Comparison of ENCODE assay signal across 13 cellular contexts in the genomic region with DNA sequence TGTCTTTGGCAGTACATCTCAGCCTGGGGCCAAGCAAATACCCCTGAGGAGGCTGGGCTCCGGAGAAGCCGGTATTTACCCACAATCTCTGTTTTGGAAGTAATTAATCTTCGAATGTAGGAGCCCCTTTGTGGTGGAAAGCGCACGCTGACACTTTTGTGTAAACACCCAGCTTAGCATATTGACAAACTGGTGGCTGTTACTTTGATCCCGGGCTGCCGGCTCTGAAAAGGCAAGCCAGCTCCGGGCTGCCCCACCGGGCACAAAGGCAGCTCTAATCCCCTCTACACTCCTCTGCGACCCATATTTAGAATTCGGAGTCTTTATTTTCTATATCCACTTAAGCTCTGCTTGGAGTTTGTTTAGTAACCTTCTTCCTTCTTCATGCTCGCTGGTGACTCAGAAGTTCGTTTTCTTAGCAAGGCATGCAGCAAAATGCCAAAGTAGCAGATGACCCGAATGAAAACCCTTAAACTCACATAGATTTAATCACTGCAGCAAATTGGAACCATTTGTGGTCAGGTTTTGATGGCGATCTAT.
DNase-seq lines count a peak whose midpoint lies in the region; ATAC-seq and TF ChIP-seq lines count a peak whose summit lies in the region.
"Had no signal": no experiment of that assay in that cellular context is flagged by ENCODE, and none has a peak within 500 bp of the region (broad histone marks: within the 10 kb centered on the region; RNA-seq: fewer than 3 reads in every experiment).

No MANE protein-coding gene starts in this region.

- H3K4me1 ChIP-seq in mammary epithelial cell (ENCODE audit: insufficient read depth, low read length) = peaks cover 10% of the 10 kb centered on the region
- peaks cover 0 to 8% of the 10 kb centered on the region in 2 donors for H3K4me1 ChIP-seq in left lung
- H3K4me1 ChIP-seq: psoas muscle, uterus had no signal

- BruUV-seq in MCF 10A (replicated peaks; lab: Mats Ljungman, UMichigan) (no TSS peak), mammary epithelial cell (replicated peaks; lab: Mats Ljungman, UMichigan) (no TSS peak)

- H3K27ac ChIP-seq in mammary epithelial cell (ENCODE audit: insufficient read depth, low read depth, low read length) = no peak overlapping the region
- peak overlapping the region; percentile 39 to 53 for H3K27ac ChIP-seq in left lung
- H3K27ac ChIP-seq: esophagus squamous epithelium, psoas muscle, uterus had no signal

- H3K9me3 ChIP-seq in mammary epithelial cell (replicated peaks; ENCODE audit: insufficient read depth, low read length) = no peaks in the 10 kb centered on the region
- peaks cover 0 to 2% of the 10 kb centered on the region in 2 donors for H3K9me3 ChIP-seq in left lung
- H3K9me3 ChIP-seq: psoas muscle, uterus had no signal

- POLR2A ChIA-PET in MCF 10A (lab: Yijun Ruan, JAX) = interaction anchor here (0.6 to 2.9 kb wide), 4 partner anchors 17 to 245 kb away, joined by 3 to 7 read pairs (median 5); a partner anchor contains a TSS

- dilution Hi-C loops in mammary epithelial cell (cut with HindIII; ENCODE audit: low sequenced_read_pairs) = no loop called here

- no peaks in the 10 kb centered on the region for H4K20me1 ChIP-seq in mammary epithelial cell (ENCODE audit: insufficient read depth, low read length)

- ATAC-seq in left lung (peak; percentile 54), esophagus mucosa (no peak)
- ATAC-seq: psoas muscle had no signal

- in situ Hi-C loops in mammary epithelial cell (cut with MboI; ENCODE audit: low sequenced_read_pairs in 2 of 2) = no loop called here

- 87% methylated on average over 15 of the region's 15 CpGs for WGBS in mammary epithelial cell (ENCODE audit: low coverage, missing lambda C conversion rate)

- peaks cover 26% of the 10 kb centered on the region for H3K4me1 Mint-ChIP-seq in MCF 10A (ENCODE audit: insufficient read depth, unreplicated experiment)

- H3K9ac ChIP-seq in mammary epithelial cell (ENCODE audit: insufficient read depth, low read length) = no peak overlapping the region

- intact Hi-C loops in MCF 10A (cut with micrococcal nuclease) = no loop called here
- intact Hi-C loops in mammary epithelial cell (cut with micrococcal nuclease) = no loop called here
- intact Hi-C loops in left lung (cut with DNase I) = no loop called here

- H3K4me3 ChIP-seq in mammary epithelial cell (replicated peaks in 1 of 3; ENCODE audit: insufficient read depth in 1 of 3, low read depth in 2 of 3, low read length in 3 of 3) (no peak overlapping the region), left lung (no peak overlapping the region)
- H3K4me3 ChIP-seq: esophagus squamous epithelium, psoas muscle, uterus had no signal

- peaks cover 2% of the 10 kb centered on the region for H3K36me3 Mint-ChIP-seq in MCF 10A (ENCODE audit: insufficient read depth, unreplicated experiment)

- no peaks in the 10 kb centered on the region for H3K36me3 ChIP-seq in mammary epithelial cell (ENCODE audit: insufficient read depth, low read length)
- H3K36me3 ChIP-seq in left lung = no peaks in the 10 kb centered on the region
- H3K36me3 ChIP-seq: esophagus squamous epithelium, uterus had no signal

- H3K4me3 Mint-ChIP-seq in MCF 10A (ENCODE audit: unreplicated experiment) = no peak overlapping the region

- H3K9me3 Mint-ChIP-seq in MCF 10A (ENCODE audit: unreplicated experiment) = no peaks in the 10 kb centered on the region

- no peak for DNase-seq in MCF 10A (ENCODE audit: unreplicated experiment)
- DNase-seq in mammary epithelial cell = no peak
- DNase-seq in amniotic epithelial cell (ENCODE audit: low read depth) = peak; percentile 33
- DNase-seq in left lung = no peak
- no peak for DNase-seq in NCI-H146 (lab: John Stamatoyannopoulos, UW)
- DNase-seq in glomerular visceral epithelial cell (ENCODE audit: extremely low spot score) = no peak
- DNase-seq in NCI-H1930 (lab: John Stamatoyannopoulos, UW) = no peak
- DNase-seq: esophagus squamous epithelium, NCI-H1436 treated with DMSO at 0.1 percent for 48 hours, psoas muscle, T-helper 9 cell, uterus had no signal

- no peak for TF ChIP-seq CTCF in MCF 10A (IDR thresholded peaks at IDR 0.05; ENCODE audit: unreplicated experiment)
- TF ChIP-seq CTCF in mammary epithelial cell (conservative IDR thresholded peaks at IDR 0.05 in 1 of 2, IDR thresholded peaks at IDR 0.05 in 1 of 2; ENCODE audit: extremely low read depth in 1 of 2, insufficient read depth in 1 of 2, low read depth in 1 of 2, low read length in 2 of 2) = no peak
- TF ChIP-seq CTCF in left lung (IDR thresholded peaks at IDR 0.05) = no peak

- no peak overlapping the region for H3K4me2 ChIP-seq in mammary epithelial cell (ENCODE audit: insufficient read depth, low read depth, low read length)

- CTCF ChIA-PET in MCF 10A (lab: Yijun Ruan, JAX) = no interaction called here
- CTCF ChIA-PET in mammary epithelial cell (lab: Charles Lee; ENCODE audit: low non-redundant PET) = no interaction called here

- no peaks in the 10 kb centered on the region for H3K79me2 ChIP-seq in mammary epithelial cell (ENCODE audit: insufficient read depth, low read length)

- H2AFZ ChIP-seq in mammary epithelial cell (ENCODE audit: low read depth, low read length) = no peak overlapping the region

- H3K27me3 ChIP-seq in mammary epithelial cell (ENCODE audit: insufficient read depth, low read length) = peaks cover 2% of the 10 kb centered on the region
- peaks cover 5 to 49% of the 10 kb centered on the region in 2 donors for H3K27me3 ChIP-seq in left lung
- H3K27me3 ChIP-seq: uterus had no signal

- H3K27ac Mint-ChIP-seq in MCF 10A (ENCODE audit: low read depth, unreplicated experiment) = peak overlapping the region; percentile 64

- H3K27me3 Mint-ChIP-seq in MCF 10A (ENCODE audit: insufficient read depth, unreplicated experiment) = no peaks in the 10 kb centered on the region
